ENCODE assay signal across 25 cellular contexts in genomic region chr10:2867788-2868299, GRCh38.
"Had no signal": no experiment of that assay in that cellular context is flagged by ENCODE, and none has a peak within 500 bp of the region (broad histone marks: within the 10 kb centered on the region; RNA-seq: fewer than 3 reads in every experiment).

No MANE protein-coding gene starts in this region.

- H3K27ac ChIP-seq: colonic mucosa, esophagus squamous epithelium, heart right ventricle, neutrophil, parathyroid adenoma, suprapubic skin, transverse colon, upper lobe of right lung, uterus had no signal

- H3K36me3 ChIP-seq: colonic mucosa, esophagus squamous epithelium, heart right ventricle, neutrophil, suprapubic skin, transverse colon, upper lobe of right lung, uterus had no signal

- H3K36me3 Mint-ChIP-seq: memory B cell, natural killer cell had no signal

- DNase-seq: colonic mucosa; effector memory CD4-positive, alpha-beta T cell; esophagus squamous epithelium; foreskin melanocyte; glutamatergic neuron; heart right ventricle; hippocampal formation; natural killer cell; stimulated activated CD4-positive, alpha-beta T cell treated with anti-CD3 and anti-CD28 coated beads, Interleukin-12 subunit alpha, Interleukin-12 subunit beta, amount 100 ng/mL, for 4 hours; stimulated activated CD4-positive, alpha-beta T cell treated with anti-CD3 and anti-CD28 coated beads, Interleukin-1b, Interleukin-23, amount 100 ng/mL, for 48 hours; stimulated activated CD4-positive, alpha-beta T cell treated with anti-CD3 and anti-CD28 coated beads, Interleukin-4, amount 100 ng/mL, for 1 hour; stimulated activated CD8-positive, alpha-beta memory T cell treated with anti-CD3 and anti-CD28 coated beads, Interleukin-4, amount 100 ng/mL, for 48 hours; stimulated activated naive CD4-positive, alpha-beta T cell; stimulated activated naive CD8-positive, alpha-beta T cell treated with anti-CD3 and anti-CD28 coated beads, Interleukin-15, amount 100 ng/mL, for 72 hours; transverse colon; upper lobe of right lung; uterus had no signal

- H3K27ac Mint-ChIP-seq: dendritic cell treated with granulocyte-macrophage colony-stimulating factor and Interleukin-4, amounts not matched to agents 40 ng/mL and 50 ng/mL, for 4 days; memory B cell; natural killer cell; progenitor cell of endocrine pancreas; stimulated activated naive CD8-positive, alpha-beta T cell treated with anti-CD3 and anti-CD28 coated beads, Interleukin-15, amount 100 ng/mL, for 72 hours had no signal

- H3K9me3 ChIP-seq: colonic mucosa, esophagus squamous epithelium, heart right ventricle, neutrophil, suprapubic skin, transverse colon, upper lobe of right lung, uterus had no signal

- H3K4me3 Mint-ChIP-seq: dendritic cell treated with granulocyte-macrophage colony-stimulating factor and Interleukin-4, amounts not matched to agents 40 ng/mL and 50 ng/mL, for 4 days; memory B cell; natural killer cell; stimulated activated naive CD8-positive, alpha-beta T cell treated with anti-CD3 and anti-CD28 coated beads, Interleukin-15, amount 100 ng/mL, for 72 hours had no signal

- H3K27me3 ChIP-seq: colonic mucosa, neutrophil, suprapubic skin, transverse colon, upper lobe of right lung, uterus had no signal

- H3K4me1 ChIP-seq: colonic mucosa, esophagus squamous epithelium, heart right ventricle, parathyroid adenoma, suprapubic skin, transverse colon, upper lobe of right lung, uterus had no signal

- H3K4me3 ChIP-seq: colonic mucosa, esophagus squamous epithelium, heart right ventricle, lung, smooth muscle cell, suprapubic skin, transverse colon, upper lobe of right lung, uterus had no signal

- H3K9me3 Mint-ChIP-seq: dendritic cell treated with granulocyte-macrophage colony-stimulating factor and Interleukin-4, amounts not matched to agents 40 ng/mL and 50 ng/mL, for 4 days; memory B cell; natural killer cell had no signal

- H3K4me1 Mint-ChIP-seq: memory B cell; natural killer cell; stimulated activated naive CD8-positive, alpha-beta T cell treated with anti-CD3 and anti-CD28 coated beads, Interleukin-15, amount 100 ng/mL, for 72 hours had no signal
